In the genomic region with DNA sequence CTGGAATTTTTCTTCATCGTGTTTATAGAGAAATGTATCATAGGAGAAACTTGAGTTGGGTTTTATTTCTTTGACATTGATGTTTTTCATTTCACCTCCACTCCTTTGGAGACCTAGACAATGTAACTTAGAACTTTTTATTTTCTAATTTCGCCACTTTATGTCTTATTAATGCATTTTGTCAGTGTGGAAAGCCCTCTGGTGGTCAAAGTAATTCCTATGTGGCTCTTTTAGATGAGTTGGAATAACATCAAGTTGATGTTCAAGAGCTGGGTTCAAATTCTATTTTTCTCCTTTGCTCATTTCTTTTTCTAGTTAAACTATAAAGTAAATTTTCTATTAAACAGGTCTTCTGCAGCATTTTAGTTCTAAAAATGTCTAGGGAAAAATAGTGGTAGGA, we compare ENCODE assay signal across 9 cellular contexts.
DNase-seq lines count a peak whose midpoint lies in the region; ATAC-seq and TF ChIP-seq lines count a peak whose summit lies in the region.
"Had no signal": no experiment of that assay in that cellular context is flagged by ENCODE, and none has a peak within 500 bp of the region (broad histone marks: within the 10 kb centered on the region; RNA-seq: fewer than 3 reads in every experiment).

No MANE protein-coding gene starts in this region.

- no peak overlapping the region for H3K4me3 ChIP-seq in epithelial cell of proximal tubule (ENCODE audit: low read depth, low read length)

- TF ChIP-seq CTCF in epithelial cell of proximal tubule (conservative IDR thresholded peaks at IDR 0.05; ENCODE audit: low read depth, low read length): peak; percentile 69

- ATAC-seq in GM19324 (IDR thresholded peaks at IDR 0.05; ENCODE audit: low FRiP score, unreplicated experiment) (no peak), HG03565 (IDR thresholded peaks at IDR 0.05; ENCODE audit: unreplicated experiment) (no peak), HG03097 (IDR thresholded peaks at IDR 0.05; ENCODE audit: low FRiP score, unreplicated experiment) (no peak)

- peak; percentile 8 for DNase-seq in Caki2 (ENCODE audit: low read depth)
- DNase-seq in NCI-H446 treated with DMSO at 0.1 percent for 48 hours (lab: John Stamatoyannopoulos, UW): peak; percentile 3
- DNase-seq in epithelial cell of proximal tubule (ENCODE audit: low read depth): no peak
- DNase-seq in pons (ENCODE audit: low spot score): peak; percentile 34
- DNase-seq in activated gamma-delta T cell (lab: John Stamatoyannopoulos, UW): no peak
- DNase-seq: substantia nigra had no signal

- in situ Hi-C loops in Caki2 (cut with HindIII; ENCODE audit: low pct_unique_long_range_greater_than_20kb, low sequenced_read_pairs): no loop called here

Comparison
In these comparisons a context has a peak if more than half of its experiments do, and no peak if none do; other contexts are left out.
1. DNase-seq: peak in Caki2 (single experiment), NCI-H446 treated with DMSO at 0.1 percent for 48 hours (single experiment) and pons (single experiment); none in epithelial cell of proximal tubule (single experiment) and activated gamma-delta T cell (single experiment).